In the genomic region with DNA sequence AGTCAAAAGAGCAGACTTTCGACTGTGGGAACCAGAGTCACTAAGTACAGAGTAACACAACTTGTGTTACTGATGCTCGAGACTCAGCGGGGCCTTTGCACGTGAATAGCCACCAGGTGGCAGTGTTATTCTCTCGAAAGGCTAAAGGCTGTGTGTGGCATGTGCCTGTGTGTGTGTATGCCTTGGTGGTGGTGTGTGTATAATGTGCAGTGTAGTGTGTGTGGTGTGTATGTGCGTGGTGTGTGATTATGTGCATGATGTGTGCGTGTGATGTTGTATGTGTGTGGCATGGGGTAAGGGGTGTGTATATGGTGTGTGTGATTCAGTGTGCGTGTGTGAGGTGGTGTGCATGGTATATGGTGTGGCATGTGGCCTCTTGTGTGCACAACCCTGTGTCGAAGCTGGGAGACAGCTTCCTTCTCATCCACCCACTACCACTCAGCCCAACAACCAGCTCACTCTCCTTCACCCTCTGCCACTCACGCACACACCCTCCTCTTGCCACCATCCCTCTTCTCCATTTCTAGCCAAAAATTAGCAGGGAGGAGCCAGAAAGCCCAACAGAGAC, we compare ENCODE assay signal across 8 cellular contexts.
DNase-seq lines count a peak whose midpoint lies in the region; ATAC-seq, FAIRE-seq and TF ChIP-seq lines count a peak whose summit lies in the region.

No MANE protein-coding gene starts in this region.

- no TSS peak for BruUV-seq in endothelial cell of umbilical vein (replicated peaks; lab: Mats Ljungman, UMichigan)

- H3K27me3 ChIP-seq in endothelial cell of umbilical vein (ENCODE audit: control insufficient read depth in 2 of 2, insufficient read depth in 2 of 2, low read length in 2 of 2) = no peaks in the 10 kb centered on the region

- H3K4me1 ChIP-seq in endothelial cell of umbilical vein (ENCODE audit: control insufficient read depth, extremely low read depth, insufficient read depth, low read length) (peaks cover 19% of the 10 kb centered on the region), mucosa of descending colon (ENCODE audit: low read depth) (peaks cover 10% of the 10 kb centered on the region)

- POLR2A ChIA-PET in AG04449 (lab: Yijun Ruan, JAX) = no interaction called here
- POLR2A ChIA-PET in endothelial cell of umbilical vein (lab: Charles Lee) = no interaction called here

- TF ChIP-seq POLR2A in endothelial cell of umbilical vein (IDR thresholded peaks at IDR 0.05; ENCODE audit: low read depth, low read length) = no peak

- FAIRE-seq in endothelial cell of umbilical vein (lab: Jason Lieb, UNC) = peak; percentile 95

- no peaks in the 10 kb centered on the region for H3K79me2 ChIP-seq in endothelial cell of umbilical vein (ENCODE audit: control insufficient read depth, insufficient read depth, low read length)

- DNase-seq in AG04449 (ENCODE audit: low read depth, low spot score) = no peak
- peak; percentile 77 for DNase-seq in HT1080 (ENCODE audit: low read depth)
- peak; percentile 43 for DNase-seq in NOMO-1 treated with dmso at 0.1 percent for 144 hours (lab: John Stamatoyannopoulos, UW; ENCODE audit: unreplicated experiment)
- peak; percentile 20 to 40 (median 23) for DNase-seq in activated CD8-positive, alpha-beta memory T cell treated with anti-CD3 and anti-CD28 coated beads for 48 hours (ENCODE audit: low read depth in 2 of 3, low spot score in 2 of 3)
- DNase-seq in endothelial cell of umbilical vein (ENCODE audit: low read depth, low spot score) = peak; percentile 83
- peak in 2 of 3 donors; percentile 79 to 90 for DNase-seq in mucosa of descending colon
- peak; percentile 25 to 31 for DNase-seq in stimulated activated CD8-positive, alpha-beta memory T cell treated with anti-CD3 and anti-CD28 coated beads, Interleukin-7, amount 100 ng/mL, for 4 hours (ENCODE audit: low read depth in 2 of 2)

- H3K36me3 ChIP-seq in endothelial cell of umbilical vein (ENCODE audit: control insufficient read depth in 2 of 2, extremely low read depth in 1 of 2, insufficient read depth in 2 of 2, low read length in 2 of 2) (no peaks in the 10 kb centered on the region), mucosa of descending colon (ENCODE audit: low read depth) (no peaks in the 10 kb centered on the region)

- no peak overlapping the region for H3K27ac ChIP-seq in endothelial cell of umbilical vein (ENCODE audit: insufficient read depth, low read depth, low read length)

- no peaks in the 10 kb centered on the region for H4K20me1 ChIP-seq in endothelial cell of umbilical vein (replicated peaks; ENCODE audit: control insufficient read depth, extremely low read depth, insufficient read depth, low read length)

- H3K4me2 ChIP-seq in endothelial cell of umbilical vein (ENCODE audit: insufficient read depth, low read length) = no peak overlapping the region

- H3K4me3 ChIP-seq in AG04449 (ENCODE audit: low read depth, low read length) (no peak overlapping the region), endothelial cell of umbilical vein (replicated peaks in 1 of 3; ENCODE audit: insufficient read depth in 1 of 3, low read depth in 1 of 3, low read length in 3 of 3) (no peak overlapping the region), mucosa of descending colon (no peak overlapping the region)

- no peak overlapping the region for H2AFZ ChIP-seq in endothelial cell of umbilical vein (ENCODE audit: low read depth, low read length)

- H3K9ac ChIP-seq in endothelial cell of umbilical vein (replicated peaks; ENCODE audit: extremely low read depth, insufficient read depth, low read length) = no peak overlapping the region

- no peaks in the 10 kb centered on the region for H3K9me1 ChIP-seq in endothelial cell of umbilical vein (replicated peaks; ENCODE audit: control insufficient read depth, extremely low read depth, insufficient read depth, low read length)

- intact Hi-C loops in endothelial cell of umbilical vein (cut with micrococcal nuclease) (loop anchor here (1.0 kb wide), 3 partner anchors 13 to 289 kb away; no protein-coding TSS in a partner anchor), mucosa of descending colon (cut with DNase I, micrococcal nuclease) (loop anchor here (5.0 to 10.0 kb wide), 3 partner anchors 153 to 286 kb away; no protein-coding TSS in a partner anchor)

- peak; percentile 74 for TF ChIP-seq CTCF in AG04449 (IDR thresholded peaks at IDR 0.05; ENCODE audit: insufficient read depth, low read length, missing control alignments)
- TF ChIP-seq CTCF in endothelial cell of umbilical vein (IDR thresholded peaks at IDR 0.05; ENCODE audit: extremely low read depth in 1 of 2, insufficient read depth in 1 of 2, low read depth in 1 of 2, low read length in 2 of 2) = peak; percentile 76 to 80
- peak; percentile 52 for TF ChIP-seq CTCF in mucosa of descending colon (IDR thresholded peaks at IDR 0.05)

- H3K9me3 ChIP-seq in endothelial cell of umbilical vein (replicated peaks; ENCODE audit: control insufficient read depth, insufficient read depth, low read length) (no peaks in the 10 kb centered on the region), mucosa of descending colon (no peaks in the 10 kb centered on the region)

- peak; percentile 79 for ATAC-seq in GM18909 (IDR thresholded peaks at IDR 0.05; ENCODE audit: poor library complexity, unreplicated experiment)
- peak; percentile 80 for ATAC-seq in mucosa of descending colon

- CTCF ChIA-PET in AG04449 (lab: Yijun Ruan, JAX) = interaction anchor here (0.6 to 29.8 kb wide), 29 partner anchors 12 to 304 kb away, joined by 3 to 1272 read pairs (median 4); no protein-coding TSS in a partner anchor
- CTCF ChIA-PET in endothelial cell of umbilical vein (lab: Charles Lee) = interaction anchor here (0.6 to 25.4 kb wide), 5 partner anchors 8 to 284 kb away, joined by 3 to 994 read pairs (median 7); no protein-coding TSS in a partner anchor

- dilution Hi-C loops in endothelial cell of umbilical vein (cut with MboI; ENCODE audit: extremely low pct_ligation_motif_present, low sequenced_read_pairs) = loop anchor here (25.0 kb wide), 1 partner anchor 281 kb away; no protein-coding TSS in a partner anchor

TF ChIP-seq in endothelial cell of umbilical vein, 7 proteins besides CTCF, POLR2A, EP300 and RAD21:
- TF ChIP-seq JUN (IDR thresholded peaks at IDR 0.05; ENCODE audit: borderline replicate concordance, insufficient read depth, insufficient read length, low read depth) (no peak), MYC (IDR thresholded peaks at IDR 0.05; ENCODE audit: low read depth, low read length) (peak; percentile 56)
TF ChIP-seq in endothelial cell of umbilical vein: peak in this region for 1.
